Comparison of ENCODE assay signal across 8 cellular contexts in the genomic region with DNA sequence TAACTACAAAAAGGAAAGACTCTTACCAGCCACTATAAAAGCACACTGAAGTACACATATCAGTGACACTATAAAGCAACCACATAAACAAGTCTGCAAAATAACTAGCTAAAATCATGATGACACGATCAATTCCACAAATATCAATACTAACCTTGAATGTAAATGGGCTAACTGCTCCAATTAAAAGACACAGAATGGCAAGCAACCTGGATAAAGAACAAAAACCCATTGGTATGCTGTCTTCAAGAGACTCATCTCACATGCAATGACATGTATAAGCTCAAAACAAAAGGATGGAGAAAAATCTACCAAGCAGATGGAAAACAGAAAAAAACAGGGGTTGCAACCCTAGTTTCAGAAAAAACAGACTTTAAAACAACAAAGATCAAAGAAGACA.
"Had no signal": no experiment of that assay in that cellular context is flagged by ENCODE, and none has a peak within 500 bp of the region (broad histone marks: within the 10 kb centered on the region; RNA-seq: fewer than 3 reads in every experiment).

No MANE protein-coding gene starts in this region.

- ATAC-seq: HepG2, K562 had no signal

- H3K27ac ChIP-seq: HL-60, KMS-11 had no signal

- FAIRE-seq: HepG2, HTR-8/SVneo, K562 had no signal

- DNase-seq: IMR-90, KBM-7, KG1 had no signal

- H3K4me3 ChIP-seq: K562 had no signal
